Comparison of ENCODE assay signal across 12 cellular contexts in the genomic region with DNA sequence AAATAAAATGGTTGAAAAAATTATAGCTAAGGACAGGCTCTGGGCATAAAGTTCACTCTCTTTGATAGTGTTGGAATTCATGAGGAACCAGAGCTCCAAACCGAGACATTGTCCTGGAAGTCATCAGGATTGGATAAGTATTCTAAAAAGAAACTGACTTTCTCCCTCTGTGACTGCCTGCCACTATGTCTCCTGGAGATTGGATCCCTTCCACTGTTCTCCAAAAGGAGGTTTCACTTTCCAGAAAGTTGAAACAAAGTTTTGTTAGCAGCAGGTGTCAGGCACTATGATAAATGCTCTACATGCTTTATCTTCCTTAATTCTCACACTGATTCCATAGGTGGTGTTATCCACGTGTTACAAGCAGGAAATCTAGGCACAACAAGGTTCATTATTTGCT. TPM values are rescaled to one million over a fixed set of nuclear protein-coding genes. Genes with fewer than 3 reads are reported as not detected.
A peak's percentile ranks its signal among the peaks of the same experiment; 100 is the strongest.
DNase-seq lines count a peak whose midpoint lies in the region; ATAC-seq, FAIRE-seq and TF ChIP-seq lines count a peak whose summit lies in the region.
"Had no signal": no experiment of that assay in that cellular context is flagged by ENCODE, and none has a peak within 500 bp of the region (broad histone marks: within the 10 kb centered on the region; RNA-seq: fewer than 3 reads in every experiment).

No MANE protein-coding gene starts in this region.

- TF ChIP-seq EP300 in HepG2 (IDR thresholded peaks at IDR 0.05; ENCODE audit: low read depth in 2 of 2, low read length in 2 of 2): no peak
- TF ChIP-seq EP300 in HepG2 (CRISPR knock-in tag; IDR thresholded peaks at IDR 0.05; ENCODE audit: borderline replicate concordance): no peak

- H3K9ac ChIP-seq in HepG2 (ENCODE audit: insufficient read depth, low read depth, low read length): no peak overlapping the region
- H3K9ac ChIP-seq: KMS-11 had no signal

- TF ChIP-seq CTCF in HepG2 (CRISPR knock-in tag; IDR thresholded peaks at IDR 0.05): no peak

- ATAC-seq in GM18499 (IDR thresholded peaks at IDR 0.05; ENCODE audit: insufficient read depth, unreplicated experiment): peak; percentile 18
- ATAC-seq in GM21528 (IDR thresholded peaks at IDR 0.05; ENCODE audit: low FRiP score, unreplicated experiment): peak; percentile 40
- peak; percentile 37 for ATAC-seq in HG03135 (IDR thresholded peaks at IDR 0.05; ENCODE audit: unreplicated experiment)
- ATAC-seq in esophagus mucosa: peak; percentile 36
- no peak for ATAC-seq in HepG2

- 10% methylated on average over 2 of the region's 2 CpGs for WGBS in HepG2 (ENCODE audit: low lambda C conversion rate)

- DNase-seq in activated CD4-positive, alpha-beta T cell treated with anti-CD3 and anti-CD28 coated beads for 4 hours: no peak
- no peak for DNase-seq in T-helper 9 cell
- DNase-seq in HepG2 (ENCODE audit: low spot score): no peak
- no peak for DNase-seq in activated effector memory CD4-positive, alpha-beta T cell treated with Interleukin-2 at 50 U/mL for 16 hours
- DNase-seq: stimulated activated naive CD4-positive, alpha-beta T cell treated with Interleukin-2 at 50 U/mL for 16 hours had no signal

- no TSS peak for BruUV-seq in HepG2 (replicated peaks; lab: Mats Ljungman, UMichigan)

- H3K4me1 ChIP-seq in HepG2 (ENCODE audit: insufficient read depth, low read length): no peaks in the 10 kb centered on the region

- H3K27ac ChIP-seq in HepG2 (ENCODE audit: extremely low read length, insufficient read depth, low read length): no peak overlapping the region
- H3K27ac ChIP-seq: KMS-11 had no signal

- CTCF ChIA-PET in HepG2 (lab: Yijun Ruan, JAX; ENCODE audit: low intra/inter-chr PET ratio, low total read pairs): no interaction called here

- no peak for FAIRE-seq in HepG2 (lab: Jason Lieb, UNC)
- FAIRE-seq: endothelial cell of umbilical vein, keratinocyte had no signal

- intact Hi-C loops in HepG2 (cut with micrococcal nuclease; ENCODE audit: unreplicated experiment): no loop called here

- TF ChIP-seq POLR2A in HepG2 (IDR thresholded peaks at IDR 0.05; ENCODE audit: insufficient read depth in 1 of 2, low read depth in 2 of 2, low read length in 2 of 2): no peak

- no peaks in the 10 kb centered on the region for H3K9me3 ChIP-seq in HepG2 (ENCODE audit: low read length)

- H2AFZ ChIP-seq in HepG2 (ENCODE audit: low read length): no peak overlapping the region

- H4K20me1 ChIP-seq in HepG2 (ENCODE audit: insufficient read depth, low read length): no peaks in the 10 kb centered on the region

- H3K36me3 ChIP-seq in HepG2 (replicated peaks in 1 of 2; ENCODE audit: control insufficient read depth in 1 of 2, insufficient read depth in 2 of 2, low read length in 2 of 2): no peaks in the 10 kb centered on the region

- H3K27me3 ChIP-seq in HepG2 (ENCODE audit: control insufficient read depth in 1 of 2, insufficient read depth in 2 of 2, low read length in 2 of 2): no peaks in the 10 kb centered on the region

- H3K4me3 ChIP-seq in HepG2 (replicated peaks in 1 of 3; ENCODE audit: insufficient read depth in 1 of 3, low read depth in 2 of 3, low read length in 3 of 3): no peak overlapping the region

- no peaks in the 10 kb centered on the region for H3K79me2 ChIP-seq in HepG2 (ENCODE audit: insufficient read depth, low read length)

- in situ Hi-C loops in HepG2 (cut with HindIII; ENCODE audit: extremely low pct_ligation_motif_present, low pct_unique_long_range_greater_than_20kb): no loop called here

- no peak overlapping the region for H3K4me2 ChIP-seq in HepG2 (ENCODE audit: low read depth, low read length)
- H3K4me2 ChIP-seq: KMS-11 had no signal

- TF ChIP-seq RAD21 in HepG2 (CRISPR knock-in tag; IDR thresholded peaks at IDR 0.05): no peak

- POLR2A ChIA-PET in HepG2 (lab: Yijun Ruan, JAX): no interaction called here

TF ChIP-seq in HepG2, 621 proteins besides CTCF, POLR2A, EP300 and RAD21 (continues in another document):
- TF ChIP-seq HNF4G (IDR thresholded peaks at IDR 0.05; ENCODE audit: borderline replicate concordance, low read depth, low read length) (no peak), HNF4G (CRISPR knock-in tag; IDR thresholded peaks at IDR 0.05; ENCODE audit: borderline replicate concordance, low read depth) (no peak), SOX5 (CRISPR knock-in tag; IDR thresholded peaks at IDR 0.05; ENCODE audit: borderline replicate concordance) (no peak), ZNF724P (CRISPR knock-in tag; IDR thresholded peaks at IDR 0.05; ENCODE audit: borderline replicate concordance) (no peak), ZNF335 (CRISPR knock-in tag; IDR thresholded peaks at IDR 0.05) (no peak), ZNF496 (CRISPR knock-in tag; IDR thresholded peaks at IDR 0.05; ENCODE audit: insufficient replicate concordance) (no peak), SRY (CRISPR knock-in tag; IDR thresholded peaks at IDR 0.05) (no peak), ZNF441 (CRISPR knock-in tag; IDR thresholded peaks at IDR 0.05; ENCODE audit: borderline replicate concordance) (no peak), GABPA (IDR thresholded peaks at IDR 0.05; ENCODE audit: low read depth, low read length) (no peak), GABPA (CRISPR knock-in tag; IDR thresholded peaks at IDR 0.05; ENCODE audit: low read depth) (no peak), ZNF230 (CRISPR knock-in tag; IDR thresholded peaks at IDR 0.05) (no peak)
- TF ChIP-seq, protein P1, sequence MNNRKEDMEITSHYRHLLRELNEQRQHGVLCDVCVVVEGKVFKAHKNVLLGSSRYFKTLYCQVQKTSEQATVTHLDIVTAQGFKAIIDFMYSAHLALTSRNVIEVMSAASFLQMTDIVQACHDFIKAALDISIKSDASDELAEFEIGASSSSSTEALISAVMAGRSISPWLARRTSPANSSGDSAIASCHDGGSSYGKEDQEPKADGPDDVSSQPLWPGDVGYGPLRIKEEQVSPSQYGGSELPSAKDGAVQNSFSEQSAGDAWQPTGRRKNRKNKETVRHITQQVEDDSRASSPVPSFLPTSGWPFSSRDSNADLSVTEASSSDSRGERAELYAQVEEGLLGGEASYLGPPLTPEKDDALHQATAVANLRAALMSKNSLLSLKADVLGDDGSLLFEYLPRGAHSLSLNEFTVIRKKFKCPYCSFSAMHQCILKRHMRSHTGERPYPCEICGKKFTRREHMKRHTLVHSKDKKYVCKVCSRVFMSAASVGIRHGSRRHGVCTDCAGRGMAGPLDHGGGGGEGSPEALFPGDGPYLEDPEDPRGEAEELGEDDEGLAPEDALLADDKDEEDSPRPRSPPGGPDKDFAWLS (CRISPR knock-in tag; IDR thresholded peaks at IDR 0.05; ENCODE audit: borderline replicate concordance): no peak
- TF ChIP-seq, protein P2, sequence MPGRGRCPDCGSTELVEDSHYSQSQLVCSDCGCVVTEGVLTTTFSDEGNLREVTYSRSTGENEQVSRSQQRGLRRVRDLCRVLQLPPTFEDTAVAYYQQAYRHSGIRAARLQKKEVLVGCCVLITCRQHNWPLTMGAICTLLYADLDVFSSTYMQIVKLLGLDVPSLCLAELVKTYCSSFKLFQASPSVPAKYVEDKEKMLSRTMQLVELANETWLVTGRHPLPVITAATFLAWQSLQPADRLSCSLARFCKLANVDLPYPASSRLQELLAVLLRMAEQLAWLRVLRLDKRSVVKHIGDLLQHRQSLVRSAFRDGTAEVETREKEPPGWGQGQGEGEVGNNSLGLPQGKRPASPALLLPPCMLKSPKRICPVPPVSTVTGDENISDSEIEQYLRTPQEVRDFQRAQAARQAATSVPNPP (CRISPR knock-in tag; IDR thresholded peaks at IDR 0.05): no peak
- TF ChIP-seq, protein P3, sequence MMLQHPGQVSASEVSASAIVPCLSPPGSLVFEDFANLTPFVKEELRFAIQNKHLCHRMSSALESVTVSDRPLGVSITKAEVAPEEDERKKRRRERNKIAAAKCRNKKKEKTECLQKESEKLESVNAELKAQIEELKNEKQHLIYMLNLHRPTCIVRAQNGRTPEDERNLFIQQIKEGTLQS (CRISPR knock-in tag; IDR thresholded peaks at IDR 0.05): no peak

RNA-seq across cellular contexts. Expression of a gene that starts 16.8 kb away (rescaled TPM):
- 1.3 TPM for total RNA-seq in esophagus mucosa
- 0.15 TPM in 2 replicates for total RNA-seq in HepG2 (2016; rRNA removed; fragmentation: Illumina TruSeq; extraction: Trizol)
- total RNA-seq in HepG2 (2016; cell fraction: cytosol; rRNA removed; fragmentation: Illumina TruSeq; extraction: Trizol; ENCODE audit: low read depth): 0.61 TPM in 1 of 2 replicates, not detected in the other
- total RNA-seq in HepG2 (2016; cell fraction: insoluble cytoplasmic fraction; rRNA removed; fragmentation: Illumina TruSeq; extraction: Trizol): 0.04 and 0.17 TPM in 2 replicates
- total RNA-seq in HepG2 (2016; cell fraction: membrane; rRNA removed; fragmentation: Illumina TruSeq; extraction: Trizol): 0.06 and 0.24 TPM in 2 replicates
- total RNA-seq in HepG2 (2016; cell fraction: nucleus; rRNA removed; fragmentation: Illumina TruSeq; extraction: Trizol): 0.19 and 0.28 TPM in 2 replicates
- 0.09 TPM in 1 of 2 replicates, not detected in the other for polyA plus RNA-seq in HepG2 (2011; rRNA removed)
- not detected in 2 replicates for polyA plus RNA-seq in HepG2 (2011; cell fraction: cytosol; rRNA removed)
- 0.12 TPM in 1 of 2 replicates, not detected in the other for polyA plus RNA-seq in HepG2 (2011; cell fraction: nucleus; rRNA removed)
- not detected in 2 replicates for polyA plus RNA-seq in HepG2 (2012)
- polyA plus RNA-seq in HepG2 (2016; cell fraction: cytosol; fragmentation: Illumina TruSeq; extraction: Trizol; ENCODE audit: low read depth): 0.03 TPM in 1 of 2 replicates, not detected in the other
- 0.39 TPM in 1 of 2 replicates, not detected in the other for polyA plus RNA-seq in HepG2 (2016; cell fraction: insoluble cytoplasmic fraction; fragmentation: Illumina TruSeq; extraction: Trizol; ENCODE audit: low read depth)
- polyA plus RNA-seq in HepG2 (2016; cell fraction: membrane; fragmentation: Illumina TruSeq; extraction: Trizol; ENCODE audit: low read depth): 0.05 TPM in 1 of 2 replicates, not detected in the other
- polyA plus RNA-seq in HepG2 (2016; cell fraction: nucleus; fragmentation: Illumina TruSeq; extraction: Trizol; ENCODE audit: insufficient read depth, low read depth): 0.34 and 0.40 TPM in 2 replicates
- not detected in 2 replicates for polyA minus RNA-seq in HepG2 (2011; rRNA and poly(A)+ RNA removed; ENCODE audit: low replicate concordance)
- polyA minus RNA-seq in HepG2 (2011; cell fraction: cytosol; rRNA and poly(A)+ RNA removed): not detected in 2 replicates
- not detected in 2 replicates for polyA minus RNA-seq in HepG2 (2011; cell fraction: nucleus; rRNA and poly(A)+ RNA removed)
